2 cellular contexts compared by ENCODE assay signal in genomic region chr3:188007897-188008296, GRCh38.
TF ChIP-seq lines count a peak whose summit lies in the region.

No MANE protein-coding gene starts in this region.

TF ChIP-seq in IMR-90, 13 proteins besides CTCF, POLR2A, EP300 and RAD21:
- TF ChIP-seq SMC3 (IDR thresholded peaks at IDR 0.05; ENCODE audit: low read depth, low read length) = no peak
- TF ChIP-seq CEBPB (IDR thresholded peaks at IDR 0.05; ENCODE audit: low read depth, low read length) = 0 out of 2 replicates have a peak, but pooled peaks have one; percentile 11

TF ChIP-seq in WTC11, 78 proteins besides CTCF, POLR2A, EP300 and RAD21:
- no peak for TF ChIP-seq ATF3 (CRISPR knock-in tag; conservative IDR thresholded peaks at IDR 0.05)
- no peak for TF ChIP-seq CREM (CRISPR knock-in tag; IDR thresholded peaks at IDR 0.05)
- no peak for TF ChIP-seq PRDM15 (CRISPR knock-in tag; IDR thresholded peaks at IDR 0.05)
- no peak for TF ChIP-seq FOXP4 (CRISPR knock-in tag; IDR thresholded peaks at IDR 0.05)
- TF ChIP-seq JAZF1 (CRISPR knock-in tag; IDR thresholded peaks at IDR 0.05) = no peak
- no peak for TF ChIP-seq GTF2I (CRISPR knock-in tag; conservative IDR thresholded peaks at IDR 0.05)
